In genomic region chr12:57459750-57460400, GRCh38 we compare ENCODE assay signal across 8 cellular contexts. TPM values are rescaled to one million over a fixed set of nuclear protein-coding genes. Genes with fewer than 3 reads are reported as not detected.
A peak's percentile ranks its signal among the peaks of the same experiment; 100 is the strongest.
DNase-seq lines count a peak whose midpoint lies in the region; ATAC-seq and TF ChIP-seq lines count a peak whose summit lies in the region.

Gene GLI1 (plus strand): TSS chr12:57459785. CDS start chr12:57463692, 3,907 bp downstream.

- peaks cover 33 to 52% (median 41%) of the 10 kb centered on the region in 3 donors for H3K4me1 Mint-ChIP-seq in CD8-positive, alpha-beta memory T cell
- peaks cover 51% of the 10 kb centered on the region for H3K4me1 Mint-ChIP-seq in memory B cell

- peak within 1 kb of the TSS; percentile 93 to 98 (median 97) for H3K4me3 Mint-ChIP-seq in CD8-positive, alpha-beta memory T cell
- H3K4me3 Mint-ChIP-seq in memory B cell = peak within 1 kb of the TSS; percentile 96

- peaks cover 6 to 22% of the 10 kb centered on the region in 2 donors for H3K27me3 Mint-ChIP-seq in CD8-positive, alpha-beta memory T cell
- H3K27me3 Mint-ChIP-seq in memory B cell = no peaks in the 10 kb centered on the region

- H3K9me3 ChIP-seq in CD8-positive, alpha-beta memory T cell (ENCODE audit: low read length) = no peaks in the 10 kb centered on the region

- H3K4me1 ChIP-seq in CD8-positive, alpha-beta memory T cell (ENCODE audit: insufficient read depth, low read length) = peaks cover 33% of the 10 kb centered on the region
- H3K4me1 ChIP-seq in urinary bladder (ENCODE audit: insufficient read depth) = no peaks in the 10 kb centered on the region

- H3K4me3 ChIP-seq in CD8-positive, alpha-beta memory T cell (ENCODE audit: low read length) = peak within 1 kb of the TSS; percentile 92
- peak within 1 kb of the TSS; percentile 61 for H3K4me3 ChIP-seq in urinary bladder (ENCODE audit: low read depth, low read length)

- ATAC-seq in memory B cell (ENCODE audit: low read depth) (no peak), HG02870 (IDR thresholded peaks at IDR 0.05; ENCODE audit: unreplicated experiment) (no peak)

- CTCF ChIA-PET in CD8-positive, alpha-beta memory T cell (lab: Charles Lee) = interaction anchor here (0.9 to 7.3 kb wide), 26 partner anchors 9 to 282 kb away, joined by 3 to 167 read pairs (median 5); partner anchors contain the start of genes ARHGAP9, DCTN2, DDIT3 and OS9

- TF ChIP-seq EP300 in Ishikawa (IDR thresholded peaks at IDR 0.05; ENCODE audit: borderline replicate concordance) = no peak

- H3K27ac Mint-ChIP-seq in CD8-positive, alpha-beta memory T cell = peak within 1 kb of the TSS; percentile 91 to 98 (median 97)
- peak within 1 kb of the TSS; percentile 93 for H3K27ac Mint-ChIP-seq in memory B cell

- under 1% methylated on average over 34 of the region's 34 CpGs for WGBS in urinary bladder

- POLR2A ChIA-PET in CD8-positive, alpha-beta memory T cell (lab: Charles Lee) = interaction anchor here (0.6 to 4.4 kb wide), 7 partner anchors 11 to 161 kb away, joined by 3 to 20 read pairs (median 4); partner anchors contain the start of genes ARHGAP9 and DCTN2

- H3K27ac ChIP-seq in CD8-positive, alpha-beta memory T cell (ENCODE audit: low read depth, low read length) = peak within 1 kb of the TSS; percentile 63
- peak within 1 kb of the TSS; percentile 81 for H3K27ac ChIP-seq in caudate nucleus (ENCODE audit: low read depth, low read length)
- peak within 1 kb of the TSS; percentile 43 for H3K27ac ChIP-seq in urinary bladder (ENCODE audit: low read depth)

- H3K9me3 Mint-ChIP-seq in CD8-positive, alpha-beta memory T cell = no peaks in the 10 kb centered on the region
- H3K9me3 Mint-ChIP-seq in memory B cell = no peaks in the 10 kb centered on the region

- H3K36me3 Mint-ChIP-seq in CD8-positive, alpha-beta memory T cell = peaks cover 0 to 9% (median 0%) of the 10 kb centered on the region in 3 donors
- no peaks in the 10 kb centered on the region for H3K36me3 Mint-ChIP-seq in memory B cell

- peaks cover 7% of the 10 kb centered on the region for H3K27me3 ChIP-seq in CD8-positive, alpha-beta memory T cell (ENCODE audit: insufficient read depth, low read length, poor library complexity, severe bottlenecking)

- peak in 1 of 5 donors; percentile 25 for DNase-seq in CD8-positive, alpha-beta memory T cell
- DNase-seq in caudate nucleus (lab: John Stamatoyannopoulos, UW) (peak in 2 of 61 donors; percentile 30 to 42), memory B cell (ENCODE audit: low spot score in 2 of 2) (no peak), T1000 (lab: John Stamatoyannopoulos, UW) (no peak)
- DNase-seq in activated CD8-positive, alpha-beta memory T cell treated with anti-CD3 and anti-CD28 coated beads for 24 hours = no peak

- no peak for TF ChIP-seq RAD21 in Ishikawa (IDR thresholded peaks at IDR 0.05; ENCODE audit: low read depth)

- no peaks in the 10 kb centered on the region for H3K36me3 ChIP-seq in CD8-positive, alpha-beta memory T cell (ENCODE audit: insufficient read depth, low read length)
- H3K36me3 ChIP-seq in urinary bladder (ENCODE audit: insufficient read depth) = no peaks in the 10 kb centered on the region

TF ChIP-seq in Ishikawa, 13 proteins besides CTCF, POLR2A, EP300 and RAD21:
- TF ChIP-seq ZBTB7A (IDR thresholded peaks at IDR 0.05; ENCODE audit: low read depth) (peak; percentile 97), NFIC (IDR thresholded peaks at IDR 0.05) (no peak), CEBPB (IDR thresholded peaks at IDR 0.05) (no peak), FOXM1 (IDR thresholded peaks at IDR 0.05; ENCODE audit: borderline replicate concordance, low read depth) (no peak), EGR1 (IDR thresholded peaks at IDR 0.05) (0 out of 2 replicates have a peak, but pooled peaks have one; percentile 16)

RNA-seq across cellular contexts. Expression of gene GLI1, which starts in this region (rescaled TPM):
- total RNA-seq in CD8-positive, alpha-beta memory T cell = under 1 TPM; 0.55 to 0.75 TPM
- 0.32 TPM for polyA plus RNA-seq in CD8-positive, alpha-beta memory T cell
- 11.5 TPM for total RNA-seq in urinary bladder
- polyA plus RNA-seq in urinary bladder = 11.5 TPM
